Comparison of ENCODE assay signal across 8 cellular contexts in genomic region chr11:62678770-62679696, GRCh38. TPM values are rescaled to one million over a fixed set of nuclear protein-coding genes. Genes with fewer than 3 reads are reported as not detected.
A peak's percentile ranks its signal among the peaks of the same experiment; 100 is the strongest.
DNase-seq lines count a peak whose midpoint lies in the region; ATAC-seq, FAIRE-seq and TF ChIP-seq lines count a peak whose summit lies in the region.

A gene with protein sequence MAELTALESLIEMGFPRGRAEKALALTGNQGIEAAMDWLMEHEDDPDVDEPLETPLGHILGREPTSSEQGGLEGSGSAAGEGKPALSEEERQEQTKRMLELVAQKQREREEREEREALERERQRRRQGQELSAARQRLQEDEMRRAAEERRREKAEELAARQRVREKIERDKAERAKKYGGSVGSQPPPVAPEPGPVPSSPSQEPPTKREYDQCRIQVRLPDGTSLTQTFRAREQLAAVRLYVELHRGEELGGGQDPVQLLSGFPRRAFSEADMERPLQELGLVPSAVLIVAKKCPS (minus strand): TSS chr11:62679073. CDS start chr11:62678923, 150 bp downstream.

- no peaks in the 10 kb centered on the region for H3K9me3 Mint-ChIP-seq in activated naive CD8-positive, alpha-beta T cell treated with anti-CD3 and anti-CD28 coated beads for 36 hours

- intact Hi-C loops in head of caudate nucleus (cut with DNase I): loop anchor here (5.0 kb wide), 1 partner anchor 87 kb away; the partner anchor contains the start of gene TUT1
- intact Hi-C loops in pancreas (cut with DNase I): no loop called here

- H3K4me1 ChIP-seq in pancreas (peaks cover 0 to 13% (median 12%) of the 10 kb centered on the region in 3 donors), thymus (ENCODE audit: control insufficient read depth, insufficient read depth, low read length) (peaks cover 7% of the 10 kb centered on the region)

- H3K36me3 ChIP-seq in H7 (replicated peaks; ENCODE audit: control insufficient read depth, insufficient read depth, low read length) (peaks cover 16% of the 10 kb centered on the region), SU-DHL-6 (ENCODE audit: low read length) (no peaks in the 10 kb centered on the region), pancreas (peaks cover 0 to 4% (median 0%) of the 10 kb centered on the region in 3 donors), thymus (ENCODE audit: control insufficient read depth, insufficient read depth) (peaks cover 19% of the 10 kb centered on the region)

- H3K36me3 Mint-ChIP-seq in activated naive CD8-positive, alpha-beta T cell treated with anti-CD3 and anti-CD28 coated beads for 36 hours: peaks cover 27% of the 10 kb centered on the region

- H3K27me3 ChIP-seq in H7 (ENCODE audit: control insufficient read depth, insufficient read depth, low read length) (no peaks in the 10 kb centered on the region), SU-DHL-6 (ENCODE audit: low read length) (no peaks in the 10 kb centered on the region), pancreas (no peaks in the 10 kb centered on the region), thymus (ENCODE audit: control insufficient read depth, insufficient read depth) (no peaks in the 10 kb centered on the region)

- no peaks in the 10 kb centered on the region for H3K9me2 ChIP-seq in SU-DHL-6 (replicated peaks; ENCODE audit: insufficient read depth, low read length)

- H3K4me2 ChIP-seq in SU-DHL-6 (ENCODE audit: low read depth, low read length, poor library complexity, severe bottlenecking): peak within 1 kb of the TSS; percentile 64

- H3K4me1 Mint-ChIP-seq in activated naive CD8-positive, alpha-beta T cell treated with anti-CD3 and anti-CD28 coated beads for 36 hours: peaks cover 34% of the 10 kb centered on the region

- no peak for FAIRE-seq in pancreas (lab: Jason Lieb, UNC)

- peaks cover 17% of the 10 kb centered on the region for H3F3A ChIP-seq in SU-DHL-6 (ENCODE audit: insufficient read depth)

- whole genome bisulfite sequencing in pancreas, 2 donors: 5 to 7% methylated on average over 55 of the region's 55 CpGs
- 11% methylated on average over 55 of the region's 55 CpGs for WGBS in thymus

- H3K4me3 ChIP-seq in H7 (ENCODE audit: insufficient read depth, low read depth, low read length) (peak within 1 kb of the TSS; percentile 97), SU-DHL-6 (ENCODE audit: insufficient read depth, low read length, poor library complexity, severe bottlenecking) (peak within 1 kb of the TSS; percentile 90), pancreas (peak within 1 kb of the TSS; percentile 68 to 98 (median 96)), thymus (ENCODE audit: low read length) (peak within 1 kb of the TSS; percentile 56)

- TF ChIP-seq CTCF in SU-DHL-6 (IDR thresholded peaks at IDR 0.05; ENCODE audit: insufficient read depth, low read length, poor library complexity, severe bottlenecking) (no peak), pancreas (IDR thresholded peaks at IDR 0.05) (no peak)

- ATAC-seq in pancreas: peak; percentile 86 to 92 (median 90)

- peak within 1 kb of the TSS; percentile 89 for H3K27ac Mint-ChIP-seq in activated naive CD8-positive, alpha-beta T cell treated with anti-CD3 and anti-CD28 coated beads for 36 hours

- no peaks in the 10 kb centered on the region for H3K27me3 Mint-ChIP-seq in activated naive CD8-positive, alpha-beta T cell treated with anti-CD3 and anti-CD28 coated beads for 36 hours

- H3K9me3 ChIP-seq in SU-DHL-6 (ENCODE audit: insufficient read depth, low read length) (no peaks in the 10 kb centered on the region), pancreas (no peaks in the 10 kb centered on the region), thymus (ENCODE audit: control insufficient read depth) (no peaks in the 10 kb centered on the region)

- peak within 1 kb of the TSS; percentile 57 for H2AFZ ChIP-seq in SU-DHL-6 (ENCODE audit: low read depth, low read length, severe bottlenecking)

- peak; percentile 87 for DNase-seq in DMS114 treated with DMSO at 0.1 percent for 48 hours (lab: John Stamatoyannopoulos, UW; ENCODE audit: unreplicated experiment)
- DNase-seq in H7: peak; percentile 93
- DNase-seq in NCI-H1105 (lab: John Stamatoyannopoulos, UW): peak; percentile 85
- peak; percentile 88 for DNase-seq in activated naive CD8-positive, alpha-beta T cell treated with anti-CD3 and anti-CD28 coated beads for 36 hours
- peak; percentile 78 to 97 (median 90) for DNase-seq in head of caudate nucleus
- peak; percentile 79 to 91 (median 84) for DNase-seq in pancreas

- H3K27ac ChIP-seq in SU-DHL-6 (ENCODE audit: low read depth, low read length): peak within 1 kb of the TSS; percentile 56
- peak within 1 kb of the TSS; percentile 40 to 87 (median 74) for H3K27ac ChIP-seq in pancreas
- H3K27ac ChIP-seq in thymus (ENCODE audit: low read depth): peak within 1 kb of the TSS; percentile 87

- peak within 1 kb of the TSS; percentile 92 for H3K9ac ChIP-seq in SU-DHL-6 (ENCODE audit: low read length)

- H3K4me3 Mint-ChIP-seq in activated naive CD8-positive, alpha-beta T cell treated with anti-CD3 and anti-CD28 coated beads for 36 hours: peak within 1 kb of the TSS; percentile 90

- no peaks in the 10 kb centered on the region for H4K20me1 ChIP-seq in SU-DHL-6 (ENCODE audit: low read depth, low read length)

- peaks cover 17% of the 10 kb centered on the region; the same call in 1 of the 2 replicates for H3K79me2 ChIP-seq in SU-DHL-6 (ENCODE audit: insufficient read depth, low read length)

RNA-seq across cellular contexts. Expression of the gene that starts here (rescaled TPM):
- 79.2 and 81.2 TPM in 2 replicates for total RNA-seq in H7 (2014; rRNA removed; shearing (Covaris generic))
- total RNA-seq in activated naive CD8-positive, alpha-beta T cell treated with anti-CD3 and anti-CD28 coated beads for 36 hours: 100 to 1,000 TPM; 123 to 124 TPM
- 10 to 100 TPM; 37.7 to 67.7 (median 51.9) TPM for total RNA-seq in pancreas
- 100 to 1,000 TPM in 1 of 2 donors, 10 to 100 TPM in 1; 86.0 to 104 TPM for polyA plus RNA-seq in pancreas
- 191 TPM for polyA plus RNA-seq in thymus

Comparison
In these comparisons a context has a peak if more than half of its experiments do, and no peak if none do; other contexts are left out.
1. Peak in every context shown above with its lines: DNase-seq, ATAC-seq, H3K4me3 ChIP-seq and H3K27ac ChIP-seq.